Comparison of ENCODE assay signal across 11 cellular contexts in genomic region chr2:145644820-145645302, GRCh38.
DNase-seq lines count a peak whose midpoint lies in the region; ATAC-seq and TF ChIP-seq lines count a peak whose summit lies in the region.
"Had no signal": no experiment of that assay in that cellular context is flagged by ENCODE, and none has a peak within 500 bp of the region (broad histone marks: within the 10 kb centered on the region; RNA-seq: fewer than 3 reads in every experiment).

No MANE protein-coding gene starts in this region.

- H3K27ac Mint-ChIP-seq in activated naive CD8-positive, alpha-beta T cell treated with anti-CD3 and anti-CD28 coated beads, Interleukin-2, amount 50 U/mL, for 24 hours: no peak overlapping the region

- DNase-seq in iPS-NIHi7 (ENCODE audit: extremely low spot score): peak; percentile 18
- DNase-seq in activated naive CD8-positive, alpha-beta T cell treated with anti-CD3 and anti-CD28 coated beads, Interleukin-2, amount 50 U/mL, for 24 hours: no peak
- DNase-seq in heart right ventricle: no peak
- no peak for DNase-seq in activated CD4-positive, alpha-beta T cell treated with anti-CD3 and anti-CD28 coated beads, Interleukin-2, amount 50 U/mL, for 4 hours
- DNase-seq in nucleus accumbens (lab: John Stamatoyannopoulos, UW): no peak
- DNase-seq: activated T-cell treated with anti-CD3 and anti-CD28 coated beads for 4 hours, EL, thyroid gland had no signal

- H3K27ac ChIP-seq in heart right ventricle: no peak overlapping the region
- H3K27ac ChIP-seq: thyroid gland had no signal

- ATAC-seq in GM18861 (IDR thresholded peaks at IDR 0.05; ENCODE audit: unreplicated experiment) (peak; percentile 99), GM21737 (IDR thresholded peaks at IDR 0.05; ENCODE audit: unreplicated experiment) (peak; percentile 99), HG03442 (IDR thresholded peaks at IDR 0.05; ENCODE audit: unreplicated experiment) (peak; percentile 99), heart right ventricle (no peak)
- no peak for ATAC-seq in activated naive CD8-positive, alpha-beta T cell treated with anti-CD3 and anti-CD28 coated beads, Interleukin-2, amount 50 U/mL, for 24 hours

- H3K4me1 Mint-ChIP-seq in activated naive CD8-positive, alpha-beta T cell treated with anti-CD3 and anti-CD28 coated beads, Interleukin-2, amount 50 U/mL, for 24 hours: peaks cover 5% of the 10 kb centered on the region

- H3K36me3 ChIP-seq in heart right ventricle: no peaks in the 10 kb centered on the region
- H3K36me3 ChIP-seq: thyroid gland had no signal

- no peak overlapping the region for H3K4me3 ChIP-seq in heart right ventricle
- H3K4me3 ChIP-seq: thyroid gland had no signal

- H3K27me3 Mint-ChIP-seq in activated naive CD8-positive, alpha-beta T cell treated with anti-CD3 and anti-CD28 coated beads, Interleukin-2, amount 50 U/mL, for 24 hours: no peaks in the 10 kb centered on the region

- no peaks in the 10 kb centered on the region for H3K36me3 Mint-ChIP-seq in activated naive CD8-positive, alpha-beta T cell treated with anti-CD3 and anti-CD28 coated beads, Interleukin-2, amount 50 U/mL, for 24 hours (ENCODE audit: low read depth)

- H3K4me3 Mint-ChIP-seq in activated naive CD8-positive, alpha-beta T cell treated with anti-CD3 and anti-CD28 coated beads, Interleukin-2, amount 50 U/mL, for 24 hours: no peak overlapping the region

- peaks cover 0 to 12% (median 0%) of the 10 kb centered on the region in 9 donors for H3K4me1 ChIP-seq in heart right ventricle
- H3K4me1 ChIP-seq: thyroid gland had no signal

- no peak for TF ChIP-seq CTCF in heart right ventricle (IDR thresholded peaks at IDR 0.05)

- intact Hi-C loops in heart right ventricle (cut with DNase I): no loop called here

- H3K9me3 ChIP-seq in heart right ventricle: peaks cover 0 to 8% (median 0%) of the 10 kb centered on the region in 11 donors
- H3K9me3 ChIP-seq: thyroid gland had no signal

- H3K9me3 Mint-ChIP-seq in activated naive CD8-positive, alpha-beta T cell treated with anti-CD3 and anti-CD28 coated beads, Interleukin-2, amount 50 U/mL, for 24 hours: no peaks in the 10 kb centered on the region

- no peaks in the 10 kb centered on the region for H3K27me3 ChIP-seq in heart right ventricle
- H3K27me3 ChIP-seq: thyroid gland had no signal

Comparison
In these comparisons a context has a peak if more than half of its experiments do, and no peak if none do; other contexts are left out.
1. ATAC-seq: peak in GM18861 (single experiment), GM21737 (single experiment) and HG03442 (single experiment); none in activated naive CD8-positive, alpha-beta T cell treated with anti-CD3 and anti-CD28 coated beads, Interleukin-2, amount 50 U/mL, for 24 hours (single experiment) and heart right ventricle (0 of 8).